8 cellular contexts compared by ENCODE assay signal in the genomic region with DNA sequence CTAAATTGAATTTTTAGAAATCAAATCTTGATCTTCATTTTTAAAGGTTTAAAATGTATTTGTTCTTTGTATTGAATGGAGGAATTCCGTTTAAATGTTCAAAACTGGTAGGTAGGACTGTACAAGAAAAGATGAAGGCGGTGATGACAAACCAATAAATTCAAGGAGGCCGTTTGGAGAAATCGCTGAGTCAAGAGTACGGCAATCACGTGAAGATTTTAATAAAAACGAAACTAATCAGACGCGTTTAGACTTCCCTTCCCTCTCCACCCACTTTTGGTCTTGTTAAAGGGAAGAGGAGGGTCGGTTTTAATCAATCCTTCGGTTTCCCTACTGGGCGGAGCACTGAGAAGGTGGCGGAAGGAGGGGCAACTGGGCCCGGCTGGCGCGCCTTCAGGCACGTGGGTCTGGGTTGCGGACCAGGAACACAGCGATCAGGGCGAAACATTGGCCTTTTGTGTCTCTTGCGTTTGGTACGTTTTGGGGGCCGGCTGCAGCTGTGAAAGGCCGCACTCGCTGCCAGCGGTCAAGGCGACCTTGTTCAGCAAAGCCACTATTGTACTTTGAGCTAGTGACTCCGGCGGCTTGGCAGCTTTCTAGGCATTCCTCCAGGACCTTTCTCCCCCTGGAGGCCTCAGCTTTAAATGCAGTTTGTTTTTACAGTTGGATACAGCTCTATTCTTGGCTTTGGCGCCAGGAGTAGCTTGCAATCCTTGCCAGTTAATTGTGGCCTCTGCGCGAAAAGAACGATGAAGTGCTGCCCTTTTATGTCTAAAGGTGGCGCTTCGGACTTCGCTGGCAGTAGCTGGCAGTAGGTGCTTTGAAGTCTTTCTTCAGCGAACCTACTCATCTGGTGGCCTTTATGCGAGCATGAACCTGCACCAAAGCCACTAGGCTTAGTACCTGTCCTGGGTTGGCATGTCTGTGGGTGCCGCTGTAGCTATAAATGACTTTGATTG.
DNase-seq lines count a peak whose midpoint lies in the region; ATAC-seq, FAIRE-seq and TF ChIP-seq lines count a peak whose summit lies in the region.

No MANE protein-coding gene starts in this region.

- peak; percentile 38 for FAIRE-seq in colon (lab: Jason Lieb, UNC)

- peak; percentile 81 for ATAC-seq in GM18907 (IDR thresholded peaks at IDR 0.05; ENCODE audit: unreplicated experiment)
- peak; percentile 69 for ATAC-seq in HG03135 (IDR thresholded peaks at IDR 0.05; ENCODE audit: unreplicated experiment)
- ATAC-seq in activated CD4-positive, CD25-positive, alpha-beta regulatory T cell treated with anti-CD3 and anti-CD28 coated beads, Interleukin-2, amount 50 U/mL, for 24 hours: peak; percentile 80 to 92

- DNase-seq in AG09319 (ENCODE audit: extremely low read depth, low read depth): peak; percentile 43
- peak; percentile 92 for DNase-seq in NCI-H2227 (lab: John Stamatoyannopoulos, UW; ENCODE audit: unreplicated experiment)
- DNase-seq in kidney glomerular epithelial cell (lab: John Stamatoyannopoulos, UW): peak; percentile 62
- DNase-seq in stimulated activated CD4-positive, alpha-beta T cell treated with anti-CD3 and anti-CD28 coated beads, Interleukin-15, amount 100 ng/mL, for 24 hours: peak; percentile 69

- peak; percentile 44 for TF ChIP-seq CTCF in AG09319 (IDR thresholded peaks at IDR 0.05; ENCODE audit: low read depth, low read length)

Comparison
In these comparisons a context has a peak if more than half of its experiments do, and no peak if none do; other contexts are left out.
1. Peak in every context shown above with its lines: DNase-seq and ATAC-seq.